1 cellular context compared by ENCODE assay signal in genomic region chr13:74210693-74211393, GRCh38.
TF ChIP-seq lines count a peak whose summit lies in the region.

No MANE protein-coding gene starts in this region.

TF ChIP-seq in HepG2, 621 proteins besides CTCF, POLR2A, EP300 and RAD21 (continued from another document):
- TF ChIP-seq DBP (CRISPR knock-in tag; IDR thresholded peaks at IDR 0.05; ENCODE audit: not compliant biosample characterization) (no peak), CEBPG (CRISPR knock-in tag; IDR thresholded peaks at IDR 0.05) (no peak)
